8 cellular contexts compared by ENCODE assay signal in genomic region chr1:94805912-94806311, GRCh38. TPM values are rescaled to one million over a fixed set of nuclear protein-coding genes. Genes with fewer than 3 reads are reported as not detected.
A peak's percentile ranks its signal among the peaks of the same experiment; 100 is the strongest.
DNase-seq lines count a peak whose midpoint lies in the region; ATAC-seq, FAIRE-seq and TF ChIP-seq lines count a peak whose summit lies in the region.

No MANE protein-coding gene starts in this region.

- peaks cover 1 to 5% of the 10 kb centered on the region in 2 donors for H3K27me3 Mint-ChIP-seq in CD4-positive, alpha-beta memory T cell
- peaks cover 2% of the 10 kb centered on the region for H3K27me3 Mint-ChIP-seq in T-helper 2 cell treated with Interferon-gamma antibody and Interleukin-4, amounts not matched to agents 5 μg/mL and 100 μg/mL, for 36 hours (ENCODE audit: low read depth)

- no peak overlapping the region for H3K4me2 ChIP-seq in K562 (ENCODE audit: insufficient read depth, low read length)

- no peaks in the 10 kb centered on the region for H3K9me1 ChIP-seq in K562 (ENCODE audit: control insufficient read depth, insufficient read depth, low read length)

- no peaks in the 10 kb centered on the region for H3K27me3 ChIP-seq in CD4-positive, alpha-beta memory T cell (ENCODE audit: insufficient read depth, low read length)
- H3K27me3 ChIP-seq in K562 (ENCODE audit: control insufficient read depth in 2 of 2, insufficient read depth in 2 of 2, low read length in 2 of 2), result no peaks in the 10 kb centered on the region

- DNase-seq in CD4-positive, alpha-beta memory T cell, result peak; percentile 33 to 46 (median 44)
- DNase-seq in LoVo (ENCODE audit: low spot score) (peak; percentile 62), K562 (ENCODE audit: extremely low read depth in 1 of 4, low spot score in 3 of 4) (peak; percentile 50 to 65 (median 58)), iPS-NIHi11 (ENCODE audit: low spot score) (peak; percentile 64)
- peak; percentile 17 for DNase-seq in T-helper 2 cell treated with Interferon-gamma antibody and Interleukin-4, amounts not matched to agents 5 μg/mL and 100 μg/mL, for 36 hours (ENCODE audit: low spot score)
- DNase-seq in stimulated activated CD4-positive, alpha-beta T cell treated with anti-CD3 and anti-CD28 coated beads, Interleukin-12 subunit alpha, Interleukin-12 subunit beta, amount 100 ng/mL, for 4 hours, result peak; percentile 42

- H3K9ac ChIP-seq in K562 (ENCODE audit: insufficient read depth in 1 of 2, low read depth in 2 of 2, low read length in 2 of 2), result no peak overlapping the region

- H4K20me1 ChIP-seq in K562 (replicated peaks; ENCODE audit: control insufficient read depth, insufficient read depth, low read length), result no peaks in the 10 kb centered on the region

- POLR2A ChIA-PET in CD4-positive, alpha-beta memory T cell (lab: Charles Lee; ENCODE audit: partially characterized antibody), result no interaction called here
- POLR2A ChIA-PET in K562 (lab: Yijun Ruan, JAX), result no interaction called here

- H3K27ac Mint-ChIP-seq in CD4-positive, alpha-beta memory T cell, result peak overlapping the region in 1 of 7 donors; percentile 2
- no peak overlapping the region for H3K27ac Mint-ChIP-seq in T-helper 2 cell treated with Interferon-gamma antibody and Interleukin-4, amounts not matched to agents 5 μg/mL and 100 μg/mL, for 36 hours

- peak; percentile 90 to 91 for TF ChIP-seq RAD21 in K562 (CRISPR knock-in tag; conservative IDR thresholded peaks at IDR 0.05 in 1 of 2, IDR thresholded peaks at IDR 0.05 in 1 of 2)

- peak; percentile 91 for FAIRE-seq in K562 (lab: Jason Lieb, UNC)

- no peak for TF ChIP-seq POLR2A in K562 (conservative IDR thresholded peaks at IDR 0.05)

- no peaks in the 10 kb centered on the region for H3K36me3 Mint-ChIP-seq in CD4-positive, alpha-beta memory T cell
- no peaks in the 10 kb centered on the region for H3K36me3 Mint-ChIP-seq in T-helper 2 cell treated with Interferon-gamma antibody and Interleukin-4, amounts not matched to agents 5 μg/mL and 100 μg/mL, for 36 hours (ENCODE audit: low read depth)

- intact Hi-C loops in CD4-positive, alpha-beta memory T cell (cut with micrococcal nuclease), result loop anchor here (1.0 to 5.0 kb wide), 5 partner anchors 292 to 781 kb away; no protein-coding TSS in a partner anchor
- intact Hi-C loops in K562 (cut with micrococcal nuclease), result loop anchor here (1.0 to 10.0 kb wide), 4 partner anchors 201 to 745 kb away; no protein-coding TSS in a partner anchor

- no TSS peak for BruUV-seq in K562 (replicated peaks; lab: Mats Ljungman, UMichigan)

- H3K4me1 ChIP-seq in CD4-positive, alpha-beta memory T cell (ENCODE audit: insufficient read depth, low read length), result peaks cover 4% of the 10 kb centered on the region
- H3K4me1 ChIP-seq in K562 (replicated peaks in 1 of 2; ENCODE audit: control insufficient read depth in 2 of 2, insufficient read depth in 2 of 2, low read length in 2 of 2), result peaks cover 3% of the 10 kb centered on the region in 2 experiments; a peak in 4 of 5 replicates

- H3K36me3 ChIP-seq in CD4-positive, alpha-beta memory T cell (ENCODE audit: insufficient read depth, low read length), result no peaks in the 10 kb centered on the region
- no peaks in the 10 kb centered on the region for H3K36me3 ChIP-seq in K562 (ENCODE audit: control insufficient read depth, insufficient read depth, low read length)

- ATAC-seq in GM19395 (IDR thresholded peaks at IDR 0.05; ENCODE audit: unreplicated experiment) (peak; percentile 73), K562 (peak; percentile 72), HG03439 (IDR thresholded peaks at IDR 0.05; ENCODE audit: unreplicated experiment) (no peak)

- TF ChIP-seq CTCF in K562 (IDR thresholded peaks at IDR 0.05 in 2 of 3, conservative IDR thresholded peaks at IDR 0.05 in 1 of 3; ENCODE audit: insufficient read depth in 2 of 3, low read depth in 1 of 3, low read length in 3 of 3), result peak; percentile 83 to 88 (median 88)

- peaks cover 12 to 34% (median 18%) of the 10 kb centered on the region in 4 donors for H3K4me1 Mint-ChIP-seq in CD4-positive, alpha-beta memory T cell
- peaks cover 18% of the 10 kb centered on the region for H3K4me1 Mint-ChIP-seq in T-helper 2 cell treated with Interferon-gamma antibody and Interleukin-4, amounts not matched to agents 5 μg/mL and 100 μg/mL, for 36 hours (ENCODE audit: low read depth)

- H3K4me3 Mint-ChIP-seq in CD4-positive, alpha-beta memory T cell, result peak overlapping the region in 2 of 8 donors; percentile 31 to 55
- H3K4me3 Mint-ChIP-seq in T-helper 2 cell treated with Interferon-gamma antibody and Interleukin-4, amounts not matched to agents 5 μg/mL and 100 μg/mL, for 36 hours, result no peak overlapping the region

- no peak for TF ChIP-seq EP300 in K562 (IDR thresholded peaks at IDR 0.05; ENCODE audit: low read length)

- CTCF ChIA-PET in CD4-positive, alpha-beta memory T cell (lab: Charles Lee; ENCODE audit: partially characterized antibody), result interaction anchor here (0.8 to 6.3 kb wide), 18 partner anchors 10 to 1177 kb away, joined by 3 to 61 read pairs (median 5); no protein-coding TSS in a partner anchor
- CTCF ChIA-PET in K562 (lab: Yijun Ruan, JAX; ENCODE audit: low intra/inter-chr PET ratio), result interaction anchor here (0.5 to 2.3 kb wide), 9 partner anchors 85 to 781 kb away, joined by 3 to 25 read pairs (median 3); no protein-coding TSS in a partner anchor

- no peak overlapping the region for H3K27ac ChIP-seq in CD4-positive, alpha-beta memory T cell (ENCODE audit: low read depth, low read length)
- no peak overlapping the region for H3K27ac ChIP-seq in K562 (ENCODE audit: extremely low read depth, low read depth, low read length)

- no peaks in the 10 kb centered on the region for H3K9me3 ChIP-seq in CD4-positive, alpha-beta memory T cell (ENCODE audit: control insufficient read depth in 1 of 2, low read length in 2 of 2)
- H3K9me3 ChIP-seq in K562 (replicated peaks; ENCODE audit: control insufficient read depth, insufficient read depth, low read depth, low read length), result no peaks in the 10 kb centered on the region

- in situ Hi-C loops in K562 (cut with MboI), result loop anchor here (10.0 kb wide), 1 partner anchor 741 kb away; no protein-coding TSS in a partner anchor

- 0% methylated on average over 4 of the region's 4 CpGs for WGBS in K562 (ENCODE audit: insufficient coverage, low coverage, missing lambda C conversion rate)

- H3K9me3 Mint-ChIP-seq in CD4-positive, alpha-beta memory T cell, result no peaks in the 10 kb centered on the region
- no peaks in the 10 kb centered on the region for H3K9me3 Mint-ChIP-seq in T-helper 2 cell treated with Interferon-gamma antibody and Interleukin-4, amounts not matched to agents 5 μg/mL and 100 μg/mL, for 36 hours

- H2AFZ ChIP-seq in K562 (ENCODE audit: low read depth, low read length), result no peak overlapping the region

- no peak overlapping the region for H3K4me3 ChIP-seq in CD4-positive, alpha-beta memory T cell (ENCODE audit: low read length in 2 of 2)
- H3K4me3 ChIP-seq in K562, result no peak overlapping the region

- H3K79me2 ChIP-seq in K562 (ENCODE audit: control insufficient read depth, insufficient read depth, low read length), result no peaks in the 10 kb centered on the region

TF ChIP-seq in K562, 482 proteins besides CTCF, POLR2A, EP300 and RAD21 (continues in another document):
- TF ChIP-seq STAG1 (CRISPR knock-in tag; IDR thresholded peaks at IDR 0.05; ENCODE audit: borderline replicate concordance) (peak; percentile 38; the same call in 1 of the 2 replicates), TARDBP (IDR thresholded peaks at IDR 0.05) (no peak), U2AF1 (optimal IDR thresholded peaks at IDR 0.05; ENCODE audit: low read depth, low read length) (peak; percentile 31), ZFPM2 (CRISPR knock-in tag; IDR thresholded peaks at IDR 0.05) (no peak), DEAF1 (CRISPR knock-in tag; IDR thresholded peaks at IDR 0.05) (peak; percentile 85), ARID2 (IDR thresholded peaks at IDR 0.05) (0 out of 2 replicates have a peak, but pooled peaks have one; percentile 40), ZNF224 (CRISPR knock-in tag; IDR thresholded peaks at IDR 0.05) (no peak), CC2D1A (IDR thresholded peaks at IDR 0.05) (0 out of 2 replicates have a peak, but pooled peaks have one; percentile 16), MAFG (tag; conservative IDR thresholded peaks at IDR 0.05) (no peak), CHD2 (IDR thresholded peaks at IDR 0.05; ENCODE audit: low read depth, low read length) (no peak)

RNA-seq across cellular contexts. Expression of gene SLC44A3, which starts 14.2 kb away (rescaled TPM):
- total RNA-seq in CD4-positive, alpha-beta memory T cell, result 1 to 10 TPM; 1.9 to 2.3 TPM
- polyA plus RNA-seq in CD4-positive, alpha-beta memory T cell, result 1 to 10 TPM; 1.1 to 1.9 TPM
- not detected in 2 replicates for total RNA-seq in K562 (2011; cell fraction: chromatin; rRNA removed; ENCODE audit: low replicate concordance)
- total RNA-seq in K562 (2011; cell fraction: nucleolus; rRNA removed), result not detected in 2 replicates
- total RNA-seq in K562 (2011; cell fraction: nucleoplasm; rRNA removed), result not detected in 2 replicates
- total RNA-seq in K562 (2014; rRNA removed), result not detected in 2 replicates
- total RNA-seq in K562 (2014; rRNA removed; fragmentation: Illumina TruSeq; extraction: Trizol), result not detected in 2 replicates
- not detected in 2 replicates for total RNA-seq in K562 (2015; rRNA removed; fragmentation: Illumina TruSeq; extraction: Trizol)
- not detected in 2 replicates for total RNA-seq in K562 (2021)
- not detected in 2 replicates for polyA plus RNA-seq in K562 (2011; rRNA removed)
- not detected in 2 replicates for polyA plus RNA-seq in K562 (2011; cell fraction: cytosol; rRNA removed)
- polyA plus RNA-seq in K562 (2011; cell fraction: nucleus; rRNA removed), result not detected in 2 replicates
- polyA plus RNA-seq in K562 (2012), result not detected in 2 replicates
- polyA plus RNA-seq in K562 (2014; fragmentation: Illumina TruSeq; extraction: Trizol), result not detected in 2 replicates
- not detected for polyA plus RNA-seq in K562 (2014; fragmentation: Nextera tagmentation; extraction: Ambion mirVana)
- polyA plus RNA-seq in K562 (2014; rRNA removed), result not detected in 2 replicates
- not detected in 2 replicates for polyA minus RNA-seq in K562 (2011; rRNA and poly(A)+ RNA removed)
- not detected in 2 replicates for polyA minus RNA-seq in K562 (2011; cell fraction: cytosol; rRNA and poly(A)+ RNA removed)
- polyA minus RNA-seq in K562 (2011; cell fraction: nucleus; rRNA and poly(A)+ RNA removed), result not detected in 2 replicates
